In genomic region chrX:19034025-19034424, GRCh38 we compare ENCODE assay signal across 18 cellular contexts. TPM values are rescaled to one million over a fixed set of nuclear protein-coding genes. Genes with fewer than 3 reads are reported as not detected.
DNase-seq lines count a peak whose midpoint lies in the region; TF ChIP-seq lines count a peak whose summit lies in the region.
"Had no signal": no experiment of that assay in that cellular context is flagged by ENCODE, and none has a peak within 500 bp of the region (broad histone marks: within the 10 kb centered on the region; RNA-seq: fewer than 3 reads in every experiment).

No MANE protein-coding gene starts in this region.

- 57% methylated on average over 6 of the region's 6 CpGs for WGBS in mammary epithelial cell (ENCODE audit: low coverage, missing lambda C conversion rate)

- CTCF ChIA-PET in mammary epithelial cell (lab: Charles Lee; ENCODE audit: low non-redundant PET) (no interaction called here), RWPE1 (lab: Yijun Ruan, JAX) (no interaction called here)

- no peaks in the 10 kb centered on the region for H3K79me2 ChIP-seq in mammary epithelial cell (ENCODE audit: insufficient read depth, low read length)

- peak overlapping the region; percentile 12 for H2AFZ ChIP-seq in mammary epithelial cell (ENCODE audit: low read depth, low read length)
- H2AFZ ChIP-seq: GM23248 had no signal

- H3K4me1 ChIP-seq in mammary epithelial cell (ENCODE audit: insufficient read depth, low read length) (no peaks in the 10 kb centered on the region), breast epithelium (no peaks in the 10 kb centered on the region)
- H3K4me1 ChIP-seq: BLaER1 treated with 17β-estradiol and CSF1 and Interleukin-3, amounts not matched to agents 10 nM and 100 nM; HAP-1 had no signal

- no peaks in the 10 kb centered on the region for H3K27me3 ChIP-seq in mammary epithelial cell (ENCODE audit: insufficient read depth, low read length)
- H3K27me3 ChIP-seq in breast epithelium: peaks cover 0 to 17% of the 10 kb centered on the region in 2 donors

- no peaks in the 10 kb centered on the region for H3K36me3 ChIP-seq in mammary epithelial cell (ENCODE audit: insufficient read depth, low read length)
- H3K36me3 ChIP-seq in breast epithelium: no peaks in the 10 kb centered on the region
- H3K36me3 ChIP-seq: BLaER1 treated with 17β-estradiol and CSF1 and Interleukin-3, amounts not matched to agents 10 nM and 100 nM; HAP-1 had no signal

- H3K4me3 ChIP-seq in mammary epithelial cell (replicated peaks in 1 of 3; ENCODE audit: insufficient read depth in 1 of 3, low read depth in 2 of 3, low read length in 3 of 3): no peak overlapping the region
- H3K4me3 ChIP-seq in breast epithelium: no peak overlapping the region
- H3K4me3 ChIP-seq in epithelial cell of esophagus (ENCODE audit: low read length): no peak overlapping the region
- H3K4me3 ChIP-seq: BLaER1 treated with 17β-estradiol and CSF1 and Interleukin-3, amounts not matched to agents 10 nM and 100 nM; GM23248; HAP-1 had no signal

- dilution Hi-C loops in mammary epithelial cell (cut with HindIII; ENCODE audit: low sequenced_read_pairs): no loop called here

- H3K9ac ChIP-seq in mammary epithelial cell (ENCODE audit: insufficient read depth, low read length): no peak overlapping the region
- H3K9ac ChIP-seq: BLaER1 treated with 17β-estradiol and CSF1 and Interleukin-3, amounts not matched to agents 10 nM and 100 nM; GM23248 had no signal

- no peaks in the 10 kb centered on the region for H4K20me1 ChIP-seq in mammary epithelial cell (ENCODE audit: insufficient read depth, low read length)
- H4K20me1 ChIP-seq: BLaER1 treated with 17β-estradiol and CSF1 and Interleukin-3, amounts not matched to agents 10 nM and 100 nM had no signal

- no peak overlapping the region for H3K4me2 ChIP-seq in mammary epithelial cell (ENCODE audit: insufficient read depth, low read depth, low read length)
- H3K4me2 ChIP-seq: BLaER1 treated with 17β-estradiol and CSF1 and Interleukin-3, amounts not matched to agents 10 nM and 100 nM had no signal

- no TSS peak for BruUV-seq in mammary epithelial cell (replicated peaks; lab: Mats Ljungman, UMichigan)

- no peak overlapping the region for H3K27ac ChIP-seq in mammary epithelial cell (ENCODE audit: insufficient read depth, low read depth, low read length)
- no peak overlapping the region for H3K27ac ChIP-seq in breast epithelium
- H3K27ac ChIP-seq in RWPE1: no peak overlapping the region
- H3K27ac ChIP-seq: 22Rv1; BLaER1 treated with 17β-estradiol and CSF1 and Interleukin-3, amounts not matched to agents 10 nM and 100 nM; GM23248 had no signal

- TF ChIP-seq POLR2A in breast epithelium (IDR thresholded peaks at IDR 0.05) (no peak), erythroblast (IDR thresholded peaks at IDR 0.05; ENCODE audit: low read length) (no peak)

- in situ Hi-C loops in mammary epithelial cell (cut with MboI; ENCODE audit: low sequenced_read_pairs in 2 of 2): loop anchor here in 1 of 2 donors (25.0 kb wide), 1 partner anchor 278 kb away; no protein-coding TSS in a partner anchor

- intact Hi-C loops in mammary epithelial cell (cut with micrococcal nuclease): no loop called here
- intact Hi-C loops in breast epithelium (cut with DNase I; ENCODE audit: low total_unique reads): no loop called here
- intact Hi-C loops in cardiac septum (cut with DNase I): no loop called here

- POLR2A ChIA-PET in RWPE1 (lab: Yijun Ruan, JAX; ENCODE audit: low non-redundant PET): no interaction called here

- TF ChIP-seq CTCF in mammary epithelial cell (conservative IDR thresholded peaks at IDR 0.05 in 1 of 2, IDR thresholded peaks at IDR 0.05 in 1 of 2; ENCODE audit: extremely low read depth in 1 of 2, insufficient read depth in 1 of 2, low read depth in 1 of 2, low read length in 2 of 2): no peak
- TF ChIP-seq CTCF in breast epithelium (IDR thresholded peaks at IDR 0.05): no peak
- TF ChIP-seq CTCF in RWPE1 (conservative IDR thresholded peaks at IDR 0.05; ENCODE audit: low read depth): no peak
- TF ChIP-seq CTCF in epithelial cell of esophagus (IDR thresholded peaks at IDR 0.05; ENCODE audit: insufficient read depth, low read depth, low read length, missing control alignments): no peak

- H3K9me3 ChIP-seq in mammary epithelial cell (replicated peaks; ENCODE audit: insufficient read depth, low read length): no peaks in the 10 kb centered on the region
- H3K9me3 ChIP-seq in breast epithelium: no peaks in the 10 kb centered on the region
- H3K9me3 ChIP-seq: BLaER1 treated with 17β-estradiol and CSF1 and Interleukin-3, amounts not matched to agents 10 nM and 100 nM; HAP-1 had no signal

- DNase-seq in mammary epithelial cell: peak; percentile 15
- no peak for DNase-seq in breast epithelium (ENCODE audit: low spot score in 2 of 2)
- DNase-seq in RWPE1 (ENCODE audit: low spot score): peak; percentile 6
- peak; percentile 35 for DNase-seq in epithelial cell of esophagus (ENCODE audit: low read depth)
- no peak for DNase-seq in RKO (ENCODE audit: low spot score)
- no peak for DNase-seq in erythroblast (lab: John Stamatoyannopoulos, UW)
- no peak for DNase-seq in cardiac septum (ENCODE audit: low spot score)
- DNase-seq: CD4-positive, CD25-positive, alpha-beta regulatory T cell; CD8-positive, alpha-beta memory T cell; COR-L47; DMS 273 treated with DMSO at 0.1 percent for 48 hours; DMS53; DND-41; EL; GM23248 had no signal

RNA-seq across cellular contexts. Expression of gene PHKA2, which starts 50.1 kb away (rescaled TPM):
- total RNA-seq in mammary epithelial cell: 10 to 100 TPM; 18.0 to 23.0 TPM
- 14.0 TPM for polyA plus RNA-seq in mammary epithelial cell
- 10.7 TPM for polyA minus RNA-seq in mammary epithelial cell
- 10 to 100 TPM; 22.7 to 27.1 (median 25.6) TPM for total RNA-seq in breast epithelium
- 22.3 TPM for total RNA-seq in cardiac septum

Comparison
In these comparisons a context has a peak if more than half of its experiments do, and no peak if none do; other contexts are left out.
1. DNase-seq: peak in mammary epithelial cell (single experiment), RWPE1 (single experiment) and epithelial cell of esophagus (single experiment); none in breast epithelium (0 of 2), RKO (single experiment), erythroblast (0 of 2) and cardiac septum (single experiment).